ENCODE assay signal across 11 cellular contexts in genomic region chrX:15946783-15947550, GRCh38.
DNase-seq lines count a peak whose midpoint lies in the region; ATAC-seq, FAIRE-seq and TF ChIP-seq lines count a peak whose summit lies in the region.
"Had no signal": no experiment of that assay in that cellular context is flagged by ENCODE, and none has a peak within 500 bp of the region (broad histone marks: within the 10 kb centered on the region; RNA-seq: fewer than 3 reads in every experiment).

No MANE protein-coding gene starts in this region.

- peak; percentile 87 for DNase-seq in AG10803 (ENCODE audit: low read depth)
- peak; percentile 40 for DNase-seq in HS-27A (ENCODE audit: low read depth)
- DNase-seq in adipocyte (ENCODE audit: low read depth): peak; percentile 80
- DNase-seq in keratinocyte (ENCODE audit: low read depth, low spot score): peak; percentile 83
- DNase-seq in SKM-1 treated with dmso at 0.1 percent for 144 hours (lab: John Stamatoyannopoulos, UW; ENCODE audit: unreplicated experiment): no peak
- DNase-seq in T-helper 2 cell: no peak
- DNase-seq in NCI-H187 (lab: John Stamatoyannopoulos, UW): no peak
- DNase-seq: DND-41, occipital lobe had no signal

- no peaks in the 10 kb centered on the region for H4K20me1 ChIP-seq in keratinocyte (ENCODE audit: control insufficient read depth, extremely low read depth, insufficient read depth, low read length)

- no peaks in the 10 kb centered on the region for H3K9me1 ChIP-seq in keratinocyte (ENCODE audit: control insufficient read depth, extremely low read depth, insufficient read depth, low read length)

- H3K9me3 ChIP-seq in adipocyte (ENCODE audit: control insufficient read depth, low read length) (no peaks in the 10 kb centered on the region), keratinocyte (ENCODE audit: control insufficient read depth, low read depth, low read length) (no peaks in the 10 kb centered on the region)

- no peaks in the 10 kb centered on the region for H3K79me2 ChIP-seq in keratinocyte (ENCODE audit: control insufficient read depth, insufficient read depth, low read length)

- no peak for ATAC-seq in HG03196 (IDR thresholded peaks at IDR 0.05; ENCODE audit: unreplicated experiment)
- ATAC-seq: Right ventricle myocardium inferior had no signal

- no peak for TF ChIP-seq CTCF in AG10803 (conservative IDR thresholded peaks at IDR 0.05; ENCODE audit: low read length)
- TF ChIP-seq CTCF in keratinocyte (optimal IDR thresholded peaks at IDR 0.05 in 1 of 3, IDR thresholded peaks at IDR 0.05 in 1 of 3, conservative IDR thresholded peaks at IDR 0.05 in 1 of 3; ENCODE audit: extremely low read depth in 1 of 3, insufficient read depth in 2 of 3, low read length in 3 of 3): no peak

- H2AFZ ChIP-seq in keratinocyte (ENCODE audit: control insufficient read depth, low read length): no peak overlapping the region

- H3K4me2 ChIP-seq in keratinocyte (ENCODE audit: control insufficient read depth, extremely low read depth, insufficient read depth, low read depth, low read length): peak overlapping the region; percentile 86

- H3K9ac ChIP-seq in adipocyte (ENCODE audit: low read length): no peak overlapping the region
- H3K9ac ChIP-seq in keratinocyte (ENCODE audit: control insufficient read depth, extremely low read depth, insufficient read depth, low read length): no peak overlapping the region

- peak; percentile 100 for FAIRE-seq in keratinocyte (lab: Jason Lieb, UNC)

- H3K4me3 ChIP-seq in AG10803 (ENCODE audit: low read length): peak overlapping the region; percentile 24
- H3K4me3 ChIP-seq in adipocyte (ENCODE audit: low read length): peak overlapping the region; percentile 43
- peak overlapping the region in 2 of 3 experiments; percentile 34 to 50 for H3K4me3 ChIP-seq in keratinocyte (ENCODE audit: control insufficient read depth in 2 of 3, extremely low read depth in 1 of 3, insufficient read depth in 2 of 3, low read depth in 1 of 3, low read length in 3 of 3)

- dilution Hi-C loops in keratinocyte (cut with MboI; ENCODE audit: extremely low pct_ligation_motif_present, low sequenced_read_pairs): no loop called here

- H3K4me1 ChIP-seq in adipocyte (ENCODE audit: control insufficient read depth, insufficient read depth, low read length) (peaks cover 10% of the 10 kb centered on the region), keratinocyte (ENCODE audit: control insufficient read depth, extremely low read depth, insufficient read depth, low read length) (peaks cover 31% of the 10 kb centered on the region)

- H3K27ac ChIP-seq in keratinocyte (ENCODE audit: control insufficient read depth, insufficient read depth, low read length): peak overlapping the region; percentile 55

- H3K27me3 ChIP-seq in adipocyte (replicated peaks; ENCODE audit: control insufficient read depth, insufficient read depth, low read length) (no peaks in the 10 kb centered on the region), keratinocyte (ENCODE audit: control insufficient read depth, extremely low read depth, insufficient read depth, low read length) (no peaks in the 10 kb centered on the region)

- H3K36me3 ChIP-seq in adipocyte (ENCODE audit: control insufficient read depth, insufficient read depth, low read length, severe bottlenecking) (no peaks in the 10 kb centered on the region), keratinocyte (ENCODE audit: control insufficient read depth in 2 of 2, extremely low read depth in 1 of 2, insufficient read depth in 2 of 2, low read length in 2 of 2) (no peaks in the 10 kb centered on the region)

Comparison
In these comparisons a context has a peak if more than half of its experiments do, and no peak if none do; other contexts are left out.
1. DNase-seq: peak in AG10803 (single experiment), HS-27A (single experiment), adipocyte (single experiment) and keratinocyte (single experiment); none in SKM-1 treated with dmso at 0.1 percent for 144 hours (single experiment), T-helper 2 cell (0 of 5) and NCI-H187 (0 of 2).
2. Peak in every context shown above with its lines, with median percentiles within 50 percentile points of each other: H3K4me3 ChIP-seq.